In genomic region chr11:66293777-66294625, GRCh38 we compare ENCODE assay signal across 19 cellular contexts. TPM values are rescaled to one million over a fixed set of nuclear protein-coding genes. Genes with fewer than 3 reads are reported as not detected.
"Had no signal": no experiment of that assay in that cellular context is flagged by ENCODE, and none has a peak within 500 bp of the region (broad histone marks: within the 10 kb centered on the region; RNA-seq: fewer than 3 reads in every experiment).

No MANE protein-coding gene starts in this region.

- ATAC-seq: activated T-cell treated with anti-CD3 and anti-CD28 coated beads, Interleukin-2, amount 50 U/mL, for 4 hours; esophagus mucosa; gastrocnemius medialis; heart left ventricle; stimulated activated naive B cell treated with anti-CD40 and anti-IgM and Interleukin-4, amounts not matched to agents 10 μg/mL and 1 μg/mL and 100 μg/mL, for 72 hours had no signal

- H3K36me3 ChIP-seq: gastrocnemius medialis, heart left ventricle, left ventricle myocardium inferior, neutrophil, spleen, tibial nerve, uterus had no signal

- H3K9me3 ChIP-seq: gastrocnemius medialis, heart left ventricle, left ventricle myocardium inferior, neutrophil, spleen, tibial nerve, uterus had no signal

- H3K79me2 ChIP-seq: parathyroid adenoma had no signal

- H3K36me3 Mint-ChIP-seq: activated naive CD4-positive, alpha-beta T cell treated with anti-CD3 and anti-CD28 coated beads, Interleukin-2, amount 50 U/mL, for 24 hours; stimulated activated naive B cell treated with anti-CD40 and anti-IgM and Interleukin-4, amounts not matched to agents 10 μg/mL and 1 μg/mL and 100 μg/mL, for 72 hours had no signal

- H3K9me3 Mint-ChIP-seq: activated CD4-positive, alpha-beta T cell treated with anti-CD3 and anti-CD28 coated beads, Interleukin-2, amount 10 ng/mL, durations not matched to agents 7 days and 5 days; activated naive CD4-positive, alpha-beta T cell treated with anti-CD3 and anti-CD28 coated beads, Interleukin-2, amount 50 U/mL, for 24 hours; activated T-cell treated with anti-CD3 and anti-CD28 coated beads, Interleukin-2, amount 50 U/mL, for 4 hours; stimulated activated naive B cell treated with anti-CD40 and anti-IgM and Interleukin-4, amounts not matched to agents 10 μg/mL and 1 μg/mL and 100 μg/mL, for 72 hours had no signal

- H3K27ac Mint-ChIP-seq: activated CD4-positive, alpha-beta T cell treated with anti-CD3 and anti-CD28 coated beads, Interleukin-2, amount 10 ng/mL, durations not matched to agents 7 days and 5 days; stimulated activated naive B cell treated with anti-CD40 and anti-IgM and Interleukin-4, amounts not matched to agents 10 μg/mL and 1 μg/mL and 100 μg/mL, for 72 hours had no signal

- H3K4me1 ChIP-seq: parathyroid adenoma had no signal

- H2AFZ ChIP-seq: parathyroid adenoma had no signal

- H3K4me3 Mint-ChIP-seq: activated CD4-positive, alpha-beta T cell treated with anti-CD3 and anti-CD28 coated beads, Interleukin-2, amount 10 ng/mL, durations not matched to agents 7 days and 5 days; activated T-cell treated with anti-CD3 and anti-CD28 coated beads, Interleukin-2, amount 50 U/mL, for 4 hours had no signal

- H3K9ac ChIP-seq: parathyroid adenoma had no signal

- H3K4me3 ChIP-seq: coronary artery, gastrocnemius medialis, heart left ventricle, left ventricle myocardium inferior, SK-N-MC, spleen, tibial nerve, uterus had no signal

- H3K27ac ChIP-seq: coronary artery, gastrocnemius medialis, heart left ventricle, left ventricle myocardium inferior, neutrophil, parathyroid adenoma, SK-N-MC, spleen, tibial nerve, uterus had no signal

- DNase-seq: activated CD4-positive, alpha-beta T cell treated with anti-CD3 and anti-CD28 coated beads, Interleukin-2, amount 10 ng/mL, durations not matched to agents 7 days and 5 days; activated CD8-positive, alpha-beta memory T cell treated with anti-CD3 and anti-CD28 coated beads, Interleukin-2, amount 50 U/mL, for 4 hours; activated gamma-delta T cell; activated T-cell treated with anti-CD3 and anti-CD28 coated beads, Interleukin-2, amount 50 U/mL, for 4 hours; gastrocnemius medialis; heart left ventricle; kidney glomerular epithelial cell; left ventricle myocardium inferior; spleen; stimulated activated CD4-positive, alpha-beta T cell treated with anti-CD3 and anti-CD28 coated beads, Interleukin-4, amount 100 ng/mL, for 4 hours; stimulated activated naive B cell treated with anti-CD40 and anti-IgM and Interleukin-4, amounts not matched to agents 10 μg/mL and 1 μg/mL and 100 μg/mL, for 72 hours; uterus had no signal

RNA-seq across cellular contexts. Expression of gene TMEM151A, which starts 2.3 kb away (rescaled TPM):
- total RNA-seq: activated CD4-positive, alpha-beta T cell treated with anti-CD3 and anti-CD28 coated beads, Interleukin-2, amount 10 ng/mL, durations not matched to agents 7 days and 5 days; esophagus mucosa; gastrocnemius medialis; left ventricle myocardium inferior; tibial nerve had no signal

RNA-seq across cellular contexts. Expression of gene CNIH2, which starts 16.0 kb away (rescaled TPM):
- total RNA-seq: gastrocnemius medialis, left ventricle myocardium inferior, tibial nerve had no signal
